1 cellular context compared by ENCODE assay signal in genomic region chr1:109704173-109704572, GRCh38.
TF ChIP-seq lines count a peak whose summit lies in the region.

No MANE protein-coding gene starts in this region.

TF ChIP-seq in Ishikawa, 13 proteins besides CTCF, POLR2A, EP300 and RAD21 (continued from another document):
- no peak for TF ChIP-seq CREB1 (IDR thresholded peaks at IDR 0.05; ENCODE audit: low read depth)
- TF ChIP-seq TEAD4 (IDR thresholded peaks at IDR 0.05): no peak
- no peak for TF ChIP-seq ZBTB7A (IDR thresholded peaks at IDR 0.05; ENCODE audit: low read depth)
- no peak for TF ChIP-seq NFIC (IDR thresholded peaks at IDR 0.05)
- TF ChIP-seq CEBPB (IDR thresholded peaks at IDR 0.05): no peak
- TF ChIP-seq USF1 (IDR thresholded peaks at IDR 0.05): no peak
- no peak for TF ChIP-seq TCF12 (IDR thresholded peaks at IDR 0.05; ENCODE audit: low read depth)
- no peak for TF ChIP-seq FOXM1 (IDR thresholded peaks at IDR 0.05; ENCODE audit: borderline replicate concordance, low read depth)
TF ChIP-seq in Ishikawa: peak in this region for 0.
